In the genomic region with DNA sequence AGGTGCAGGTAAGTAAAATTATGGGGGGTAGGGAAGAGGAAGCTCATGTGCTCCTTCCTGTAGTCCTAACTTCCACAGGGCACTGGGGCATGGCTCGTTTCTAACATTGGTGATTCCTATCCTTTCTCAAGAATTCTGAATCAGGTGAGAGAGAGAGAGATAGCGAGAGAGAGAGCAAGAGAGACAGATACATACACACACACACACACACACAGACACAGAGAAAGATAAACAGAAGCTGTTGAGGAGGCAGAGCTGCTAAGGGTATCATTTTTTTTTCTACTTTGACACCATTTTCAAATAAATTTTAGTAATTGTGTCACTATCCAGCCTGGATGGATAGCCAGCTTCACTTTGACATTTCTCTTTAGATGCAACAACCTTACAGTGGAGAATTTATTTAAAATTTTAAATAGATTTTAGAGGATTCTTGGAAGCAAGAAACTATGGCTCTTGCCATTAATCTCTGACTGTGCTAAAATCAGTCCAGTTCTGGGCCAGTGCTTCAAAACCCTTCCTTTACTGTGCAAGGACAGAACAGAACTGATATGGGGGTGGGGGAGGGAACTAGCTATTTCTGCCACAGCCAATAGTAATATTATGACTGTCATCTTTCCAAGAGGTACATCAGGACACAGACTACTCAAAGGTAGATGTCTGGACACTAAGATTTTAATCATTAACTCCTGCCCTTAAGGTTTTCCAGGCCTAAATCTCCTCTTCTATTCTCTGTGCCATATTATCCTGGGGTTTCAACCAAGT, we compare ENCODE assay signal across 1 cellular context.
TF ChIP-seq lines count a peak whose summit lies in the region.

No MANE protein-coding gene starts in this region.

TF ChIP-seq in liver, 16 proteins besides CTCF, POLR2A, EP300 and RAD21 (continued from another document):
- TF ChIP-seq RXRA (IDR thresholded peaks at IDR 0.05): peak in 1 of 2 donors; percentile 26
- TF ChIP-seq TAF1 (conservative IDR thresholded peaks at IDR 0.05): peak; percentile 62
- TF ChIP-seq, protein P1, sequence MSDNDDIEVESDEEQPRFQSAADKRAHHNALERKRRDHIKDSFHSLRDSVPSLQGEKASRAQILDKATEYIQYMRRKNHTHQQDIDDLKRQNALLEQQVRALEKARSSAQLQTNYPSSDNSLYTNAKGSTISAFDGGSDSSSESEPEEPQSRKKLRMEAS (IDR thresholded peaks at IDR 0.05): no peak
- no peak for TF ChIP-seq HNF4G (IDR thresholded peaks at IDR 0.05)
- TF ChIP-seq, protein P2, sequence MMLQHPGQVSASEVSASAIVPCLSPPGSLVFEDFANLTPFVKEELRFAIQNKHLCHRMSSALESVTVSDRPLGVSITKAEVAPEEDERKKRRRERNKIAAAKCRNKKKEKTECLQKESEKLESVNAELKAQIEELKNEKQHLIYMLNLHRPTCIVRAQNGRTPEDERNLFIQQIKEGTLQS (IDR thresholded peaks at IDR 0.05): no peak
- peak; percentile 45 for TF ChIP-seq SP1 (IDR thresholded peaks at IDR 0.05)
- TF ChIP-seq GABPA (IDR thresholded peaks at IDR 0.05 in 1 of 2, conservative IDR thresholded peaks at IDR 0.05 in 1 of 2): no peak
TF ChIP-seq in liver: peak in this region for 3.
